Comparison of ENCODE assay signal across 17 cellular contexts in genomic region chr11:44468338-44468988, GRCh38.
A peak's percentile ranks its signal among the peaks of the same experiment; 100 is the strongest.
DNase-seq lines count a peak whose midpoint lies in the region; ATAC-seq, FAIRE-seq and TF ChIP-seq lines count a peak whose summit lies in the region.
"Had no signal": no experiment of that assay in that cellular context is flagged by ENCODE, and none has a peak within 500 bp of the region (broad histone marks: within the 10 kb centered on the region; RNA-seq: fewer than 3 reads in every experiment).

No MANE protein-coding gene starts in this region.

- intact Hi-C loops in left cardiac atrium (cut with DNase I) (no loop called here), cardiac septum (cut with DNase I) (no loop called here)

- TF ChIP-seq RAD21 in H1 (IDR thresholded peaks at IDR 0.05 in 1 of 2, conservative IDR thresholded peaks at IDR 0.05 in 1 of 2; ENCODE audit: low read depth in 2 of 2, low read length in 2 of 2), result no peak

- ATAC-seq in left cardiac atrium, result peak; percentile 59 to 76
- ATAC-seq in HG02623 (IDR thresholded peaks at IDR 0.05; ENCODE audit: unreplicated experiment), result no peak

- H4K20me1 ChIP-seq in H1 (replicated peaks in 1 of 2; ENCODE audit: control insufficient read depth in 1 of 2, insufficient read depth in 2 of 2, low read length in 2 of 2), result no peaks in the 10 kb centered on the region

- POLR2A ChIA-PET in H1 (lab: Charles Lee; ENCODE audit: partially characterized antibody), result interaction anchor here (0.6 kb wide), 1 partner anchor 88 kb away, joined by 3 read pairs; no protein-coding TSS in a partner anchor

- no peak for TF ChIP-seq EP300 in H1 (IDR thresholded peaks at IDR 0.05; ENCODE audit: borderline replicate concordance in 1 of 2, low read depth in 2 of 2, low read length in 2 of 2)

- H3K18ac ChIP-seq in H1 (ENCODE audit: extremely low read depth, low read length), result no peak overlapping the region

- H3K79me2 ChIP-seq in H1 (ENCODE audit: control insufficient read depth in 1 of 2, insufficient read depth in 2 of 2, low read length in 2 of 2), result no peaks in the 10 kb centered on the region

- peak overlapping the region; percentile 86 for H3K27ac Mint-ChIP-seq in nephron progenitor cell
- H3K27ac Mint-ChIP-seq: CD4-positive, alpha-beta memory T cell had no signal

- H3K4me3 Mint-ChIP-seq in nephron progenitor cell, result no peak overlapping the region
- H3K4me3 Mint-ChIP-seq: CD4-positive, alpha-beta memory T cell had no signal

- H2BK5ac ChIP-seq in H1 (ENCODE audit: low read depth, low read length), result peak overlapping the region; percentile 21; the same call in 1 of the 2 replicates

- no peak overlapping the region for H3K14ac ChIP-seq in H1 (ENCODE audit: insufficient read length)

- H4K5ac ChIP-seq in H1 (ENCODE audit: insufficient read length, low read depth, low read length), result no peak overlapping the region

- no peak overlapping the region for H3K27ac ChIP-seq in H1 (ENCODE audit: low read depth, low read length)

- H3K56ac ChIP-seq in H1 (replicated peaks; ENCODE audit: insufficient read length, low read depth, low read length), result no peak overlapping the region

- H3K36me3 ChIP-seq in H1 (ENCODE audit: control insufficient read depth in 2 of 4, insufficient read depth in 4 of 4, low read length in 3 of 4), result no peaks in the 10 kb centered on the region

- WGBS in H1 (ENCODE audit: extremely low coverage in 1 of 2, insufficient coverage in 1 of 2, insufficient read length in 1 of 2, insufficient replicate concordance in 2 of 2, low coverage in 1 of 2, low lambda C conversion rate in 2 of 2, missing lambda C conversion rate in 1 of 2), 2 experiments, result 100% methylated on average over 1 of the region's 1 CpG; no CpG with 5 or more reads in 1 of the 2 experiments

- no peak overlapping the region for H3K23ac ChIP-seq in H1 (ENCODE audit: insufficient read length)

- H3K9me3 ChIP-seq in H1 (ENCODE audit: insufficient read depth in 2 of 2, low read depth in 1 of 2, low read length in 1 of 2), result peaks cover 13 to 18% of the 10 kb centered on the region in 2 experiments

- peaks cover 33% of the 10 kb centered on the region for H3K4me1 Mint-ChIP-seq in nephron progenitor cell
- H3K4me1 Mint-ChIP-seq: CD4-positive, alpha-beta memory T cell had no signal

- CTCF ChIA-PET in H1 (lab: Charles Lee; ENCODE audit: partially characterized antibody), result interaction anchor here (1.0 to 1.6 kb wide), 5 partner anchors 10 to 292 kb away, joined by 3 to 7 read pairs (median 4); no protein-coding TSS in a partner anchor

- H2AFZ ChIP-seq in H1 (ENCODE audit: low read length), result no peak overlapping the region

- no peak for TF ChIP-seq CTCF in H1 (IDR thresholded peaks at IDR 0.05; ENCODE audit: control extremely low read depth in 1 of 3, insufficient read depth in 1 of 3, low read depth in 1 of 3, low read length in 3 of 3)
- no peak for TF ChIP-seq CTCF in nephron progenitor cell (IDR thresholded peaks at IDR 0.05)

- DNase-seq in left cardiac atrium, result no peak
- no peak for DNase-seq in cardiac septum (ENCODE audit: low spot score)
- DNase-seq in H1 (ENCODE audit: low read depth in 1 of 2, low spot score in 2 of 2), result no peak
- DNase-seq in nephron progenitor cell, result no peak
- no peak for DNase-seq in GM19240 (ENCODE audit: insufficient read length, low spot score)
- DNase-seq: C1 segment of cervical spinal cord; Calu3; CD4-positive, alpha-beta memory T cell; COR-L47; DMS53; DMS79 treated with DMSO at 0.1 percent for 48 hours; GF-D8; GOT3; HCEC 1CT had no signal

- H2BK15ac ChIP-seq in H1 (ENCODE audit: low read length), result peak overlapping the region; percentile 98

- H3K36me3 Mint-ChIP-seq in nephron progenitor cell (ENCODE audit: low read depth), result peaks cover 5% of the 10 kb centered on the region
- H3K36me3 Mint-ChIP-seq: CD4-positive, alpha-beta memory T cell had no signal

- H2AK5ac ChIP-seq in H1 (ENCODE audit: low read depth, low read length), result no peak overlapping the region; the same call in 1 of the 2 replicates

- H3K27me3 ChIP-seq in H1 (replicated peaks in 1 of 4; ENCODE audit: control insufficient read depth in 3 of 4, extremely low read depth in 1 of 4, insufficient read depth in 3 of 4, low read length in 3 of 4), result no peaks in the 10 kb centered on the region

- H3K79me1 ChIP-seq in H1 (ENCODE audit: low read depth, low read length), result no peaks in the 10 kb centered on the region; the same call in 1 of the 2 replicates

- peak overlapping the region; percentile 36; the same call in 1 of the 2 replicates for H4K8ac ChIP-seq in H1 (ENCODE audit: extremely low read depth, insufficient read depth, low read length)

- FAIRE-seq in H1 (lab: Jason Lieb, UNC), result no peak
- FAIRE-seq: GM12891, GM18507 had no signal

- H3K23me2 ChIP-seq in H1 (ENCODE audit: low read depth, low read length), result no peaks in the 10 kb centered on the region

- TF ChIP-seq POLR2A in H1 (IDR thresholded peaks at IDR 0.05; ENCODE audit: control extremely low read depth in 1 of 2, low read depth in 2 of 2, low read length in 2 of 2), result no peak

- no peak overlapping the region for H3K9ac ChIP-seq in H1 (replicated peaks in 1 of 4; ENCODE audit: extremely low read depth in 1 of 4, low read depth in 3 of 4, low read length in 3 of 4)

- H3K4me1 ChIP-seq in H1 (replicated peaks in 1 of 4; ENCODE audit: control insufficient read depth in 3 of 4, insufficient read depth in 4 of 4, low read length in 3 of 4), result peaks cover 6 to 12% (median 7%) of the 10 kb centered on the region in 4 experiments

- no peak overlapping the region for H2BK120ac ChIP-seq in H1 (replicated peaks; ENCODE audit: low read depth, low read length)

- H3K4me3 ChIP-seq in H1 (ENCODE audit: extremely low read depth in 1 of 4, insufficient read depth in 2 of 4, low read depth in 3 of 4, low read length in 4 of 4), result no peak overlapping the region

- H3K27me3 Mint-ChIP-seq in nephron progenitor cell (ENCODE audit: low read depth, poor library complexity), result peaks cover 9% of the 10 kb centered on the region

- H3K9me3 Mint-ChIP-seq in nephron progenitor cell, result peaks cover 28% of the 10 kb centered on the region

- H2BK20ac ChIP-seq in H1 (ENCODE audit: low read length), result peak overlapping the region; percentile 92; the same call in 1 of the 2 replicates

- no peak overlapping the region for H3K4ac ChIP-seq in H1 (replicated peaks; ENCODE audit: insufficient read length, low read depth, low read length)

- peak overlapping the region; percentile 70 for H4K91ac ChIP-seq in H1 (replicated peaks; ENCODE audit: insufficient read length, low read length)

- 0 out of 2 replicates have a peak overlapping the region, but pooled peaks have one; percentile 65 for H2BK12ac ChIP-seq in H1 (ENCODE audit: low read depth, low read length)

- no peak overlapping the region for H3K4me2 ChIP-seq in H1 (ENCODE audit: insufficient read depth in 1 of 2, low read depth in 2 of 2, low read length in 2 of 2)

TF ChIP-seq in H1, 55 proteins besides CTCF, POLR2A, EP300 and RAD21:
- no peak for TF ChIP-seq POLR2AphosphoS5 (IDR thresholded peaks at IDR 0.05; ENCODE audit: low read depth, low read length)
- no peak for TF ChIP-seq CBX8 (IDR thresholded peaks at IDR 0.05; ENCODE audit: borderline replicate concordance, low read depth, low read length)
